ENCODE assay signal across 8 cellular contexts in the genomic region with DNA sequence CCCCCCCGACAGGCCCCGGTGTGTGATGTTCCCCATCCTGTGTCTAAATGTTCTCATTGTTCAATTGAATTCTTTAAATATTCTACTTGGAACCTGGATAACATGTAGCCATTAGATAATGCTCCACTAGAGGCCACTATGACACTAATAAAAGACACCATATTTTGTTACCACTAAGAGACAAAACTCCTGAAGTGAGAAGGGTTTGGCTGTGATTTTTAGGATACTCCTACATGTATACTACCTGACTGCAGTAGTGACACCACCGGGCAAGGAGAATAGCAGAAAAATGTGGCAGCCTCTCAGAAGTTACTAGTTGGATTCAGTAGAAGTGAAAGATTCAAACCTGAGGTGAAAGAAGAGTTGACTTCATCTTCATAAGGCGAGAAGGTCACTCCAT. TPM values are rescaled to one million over a fixed set of nuclear protein-coding genes. Genes with fewer than 3 reads are reported as not detected.
DNase-seq lines count a peak whose midpoint lies in the region; ATAC-seq and TF ChIP-seq lines count a peak whose summit lies in the region.

No MANE protein-coding gene starts in this region.

- no peaks in the 10 kb centered on the region for H3K9me3 ChIP-seq in colonic mucosa

- CTCF ChIA-PET in activated CD4-positive, alpha-beta memory T cell treated with anti-CD3 and anti-CD28 coated beads for 36 hours (lab: Charles Lee): interaction anchor here (0.7 to 4.1 kb wide), 10 partner anchors 11 to 182 kb away, joined by 3 to 18 read pairs (median 5); a partner anchor contains a TSS

- no peak overlapping the region for H3K9ac ChIP-seq in colonic mucosa (ENCODE audit: low read depth in 2 of 2, low read length in 2 of 2)

- no peak overlapping the region for H3K27ac ChIP-seq in colonic mucosa

- H3K9me3 Mint-ChIP-seq in memory B cell: no peaks in the 10 kb centered on the region
- no peaks in the 10 kb centered on the region for H3K9me3 Mint-ChIP-seq in activated CD4-positive, alpha-beta memory T cell treated with anti-CD3 and anti-CD28 coated beads for 36 hours

- H3K27me3 Mint-ChIP-seq in memory B cell: peaks cover 1% of the 10 kb centered on the region
- no peaks in the 10 kb centered on the region for H3K27me3 Mint-ChIP-seq in activated CD4-positive, alpha-beta memory T cell treated with anti-CD3 and anti-CD28 coated beads for 36 hours

- H3K4me3 ChIP-seq in colonic mucosa: no peak overlapping the region

- no peaks in the 10 kb centered on the region for H3K36me3 ChIP-seq in colonic mucosa

- H3K27ac Mint-ChIP-seq in memory B cell: no peak overlapping the region
- no peak overlapping the region for H3K27ac Mint-ChIP-seq in activated CD4-positive, alpha-beta memory T cell treated with anti-CD3 and anti-CD28 coated beads for 36 hours

- no peaks in the 10 kb centered on the region for H3K4me1 ChIP-seq in colonic mucosa

- H3K27me3 ChIP-seq in colonic mucosa: no peaks in the 10 kb centered on the region

- ATAC-seq in HG03103 (IDR thresholded peaks at IDR 0.05; ENCODE audit: low read depth, unreplicated experiment) (peak; percentile 77), memory B cell (ENCODE audit: low read depth) (peak; percentile 72)

- no peaks in the 10 kb centered on the region for H3K36me3 Mint-ChIP-seq in memory B cell
- H3K36me3 Mint-ChIP-seq in activated CD4-positive, alpha-beta memory T cell treated with anti-CD3 and anti-CD28 coated beads for 36 hours: peaks cover 61% of the 10 kb centered on the region

- POLR2A ChIA-PET in activated CD4-positive, alpha-beta memory T cell treated with anti-CD3 and anti-CD28 coated beads for 36 hours (lab: Charles Lee): no interaction called here

- intact Hi-C loops in colonic mucosa (cut with DNase I): loop anchor here (5.0 kb wide), 1 partner anchor 157 kb away; no protein-coding TSS in a partner anchor
- intact Hi-C loops in activated CD4-positive, alpha-beta memory T cell treated with anti-CD3 and anti-CD28 coated beads for 36 hours (cut with micrococcal nuclease): loop anchor here (1.0 kb wide), 2 partner anchors 161 to 259 kb away; a partner anchor contains a TSS

- peak; percentile 32 for TF ChIP-seq CTCF in colonic mucosa (IDR thresholded peaks at IDR 0.05)

- H3K4me1 Mint-ChIP-seq in memory B cell: peaks cover 2% of the 10 kb centered on the region
- no peaks in the 10 kb centered on the region for H3K4me1 Mint-ChIP-seq in activated CD4-positive, alpha-beta memory T cell treated with anti-CD3 and anti-CD28 coated beads for 36 hours (ENCODE audit: low read depth)

- H3K4me3 Mint-ChIP-seq in memory B cell: no peak overlapping the region
- H3K4me3 Mint-ChIP-seq in activated CD4-positive, alpha-beta memory T cell treated with anti-CD3 and anti-CD28 coated beads for 36 hours: no peak overlapping the region

- DNase-seq in NCI-H2107 treated with DMSO at 0.1 percent for 48 hours (lab: John Stamatoyannopoulos, UW; ENCODE audit: unreplicated experiment): peak; percentile 59
- DNase-seq in NCI-H2107 (lab: John Stamatoyannopoulos, UW): no peak
- DNase-seq in NCI-H82 (lab: John Stamatoyannopoulos, UW): peak; percentile 81
- DNase-seq in colonic mucosa: no peak
- peak in 1 of 2 donors; percentile 28 for DNase-seq in memory B cell (ENCODE audit: low spot score in 2 of 2)
- no peak for DNase-seq in activated CD4-positive, alpha-beta memory T cell treated with anti-CD3 and anti-CD28 coated beads for 36 hours
- DNase-seq in NCI-H187 treated with DMSO at 0.1 percent for 48 hours (lab: John Stamatoyannopoulos, UW): no peak

RNA-seq across cellular contexts. Expression of a gene that starts 36.0 kb away (rescaled TPM):
- under 1 TPM; 0.24 to 0.54 TPM for total RNA-seq in colonic mucosa
- 10 to 100 TPM; 50.8 to 51.1 TPM for total RNA-seq in activated CD4-positive, alpha-beta memory T cell treated with anti-CD3 and anti-CD28 coated beads for 36 hours

Comparison
In these comparisons a context has a peak if more than half of its experiments do, and no peak if none do; other contexts are left out.
1. DNase-seq: peak in NCI-H2107 treated with DMSO at 0.1 percent for 48 hours (single experiment) and NCI-H82 (single experiment); none in NCI-H2107 (single experiment), colonic mucosa (single experiment), activated CD4-positive, alpha-beta memory T cell treated with anti-CD3 and anti-CD28 coated beads for 36 hours (single experiment) and NCI-H187 treated with DMSO at 0.1 percent for 48 hours (single experiment).
2. RNA of a gene that starts 36.0 kb away (total RNA-seq): 50.8 to 51.1 TPM in activated CD4-positive, alpha-beta memory T cell treated with anti-CD3 and anti-CD28 coated beads for 36 hours; 0.24 to 0.54 TPM in colonic mucosa; every median in the first group is over 10 times any median in the second.